In genomic region chr14:50344116-50344775, GRCh38 we compare ENCODE assay signal across 8 cellular contexts. TPM values are rescaled to one million over a fixed set of nuclear protein-coding genes. Genes with fewer than 3 reads are reported as not detected.
DNase-seq lines count a peak whose midpoint lies in the region; ATAC-seq and TF ChIP-seq lines count a peak whose summit lies in the region.

No MANE protein-coding gene starts in this region.

- DNase-seq in activated naive CD4-positive, alpha-beta T cell treated with anti-CD3 and anti-CD28 coated beads, Interleukin-2, amount 50 U/mL, for 72 hours (ENCODE audit: low spot score in 2 of 2), result peak; percentile 73 to 88
- peak; percentile 60 for DNase-seq in stimulated activated CD4-positive, alpha-beta T cell treated with anti-CD3 and anti-CD28 coated beads, Interleukin-2, amount 100 ng/mL, for 4 hours (ENCODE audit: low read depth)
- no peak for DNase-seq in occipital lobe (lab: John Stamatoyannopoulos, UW)
- no peak for DNase-seq in colonic mucosa
- no peak for DNase-seq in RPMI8226
- DNase-seq in D341Med (ENCODE audit: low spot score), result no peak

- H3K4me3 ChIP-seq in colonic mucosa, result no peak overlapping the region

- H3K27me3 ChIP-seq in colonic mucosa, result no peaks in the 10 kb centered on the region

- intact Hi-C loops in colonic mucosa (cut with DNase I), result no loop called here

- H3K36me3 ChIP-seq in colonic mucosa, result no peaks in the 10 kb centered on the region

- no peak for TF ChIP-seq CTCF in colonic mucosa (IDR thresholded peaks at IDR 0.05)

- ATAC-seq in GM19328 (IDR thresholded peaks at IDR 0.05; ENCODE audit: unreplicated experiment) (peak; percentile 56), HG03196 (IDR thresholded peaks at IDR 0.05; ENCODE audit: unreplicated experiment) (peak; percentile 88)
- peak; percentile 96 to 99 for ATAC-seq in activated naive CD4-positive, alpha-beta T cell treated with anti-CD3 and anti-CD28 coated beads, Interleukin-2, amount 50 U/mL, for 72 hours

- H3K9ac ChIP-seq in colonic mucosa (ENCODE audit: low read depth in 2 of 2, low read length in 2 of 2), result no peak overlapping the region

- no peaks in the 10 kb centered on the region for H3K9me3 ChIP-seq in colonic mucosa

- H3K4me1 ChIP-seq in colonic mucosa, result peaks cover 4% of the 10 kb centered on the region

- H3K27ac Mint-ChIP-seq in activated naive CD4-positive, alpha-beta T cell treated with anti-CD3 and anti-CD28 coated beads, Interleukin-2, amount 50 U/mL, for 72 hours, result peak overlapping the region; percentile 36 to 89

- no peaks in the 10 kb centered on the region for H3K36me3 Mint-ChIP-seq in activated naive CD4-positive, alpha-beta T cell treated with anti-CD3 and anti-CD28 coated beads, Interleukin-2, amount 50 U/mL, for 72 hours

- no peaks in the 10 kb centered on the region for H3K9me3 Mint-ChIP-seq in activated naive CD4-positive, alpha-beta T cell treated with anti-CD3 and anti-CD28 coated beads, Interleukin-2, amount 50 U/mL, for 72 hours

- H3K27ac ChIP-seq in colonic mucosa, result no peak overlapping the region

RNA-seq across cellular contexts. Expression of gene DMAC2L, which starts 32.1 kb away (rescaled TPM):
- total RNA-seq in activated naive CD4-positive, alpha-beta T cell treated with anti-CD3 and anti-CD28 coated beads, Interleukin-2, amount 50 U/mL, for 72 hours, result 10 to 100 TPM; 13.6 to 17.2 TPM
- 15.9 TPM for total RNA-seq in occipital lobe
- 10 to 100 TPM; 15.2 to 20.9 TPM for total RNA-seq in colonic mucosa

RNA-seq across cellular contexts. Expression of gene L2HGDH, which starts 32.2 kb away (rescaled TPM):
- 10 to 100 TPM; 17.3 to 20.7 TPM for total RNA-seq in activated naive CD4-positive, alpha-beta T cell treated with anti-CD3 and anti-CD28 coated beads, Interleukin-2, amount 50 U/mL, for 72 hours
- total RNA-seq in occipital lobe (18.6 TPM), colonic mucosa (10 to 100 TPM; 11.4 to 12.3 TPM)

RNA-seq across cellular contexts. Expression of gene CDKL1, which starts 52.4 kb away (rescaled TPM):
- total RNA-seq in activated naive CD4-positive, alpha-beta T cell treated with anti-CD3 and anti-CD28 coated beads, Interleukin-2, amount 50 U/mL, for 72 hours, result 1 to 10 TPM; 4.3 to 6.1 TPM
- 17.5 TPM for total RNA-seq in occipital lobe
- 10 to 100 TPM; 16.2 to 36.2 TPM for total RNA-seq in colonic mucosa

Comparison
In these comparisons a context has a peak if more than half of its experiments do, and no peak if none do; other contexts are left out.
1. DNase-seq: peak in activated naive CD4-positive, alpha-beta T cell treated with anti-CD3 and anti-CD28 coated beads, Interleukin-2, amount 50 U/mL, for 72 hours (2 of 2) and stimulated activated CD4-positive, alpha-beta T cell treated with anti-CD3 and anti-CD28 coated beads, Interleukin-2, amount 100 ng/mL, for 4 hours (single experiment); none in occipital lobe (single experiment), colonic mucosa (single experiment), RPMI8226 (single experiment) and D341Med (single experiment).
2. Peak in every context shown above with its lines, with median percentiles within 50 percentile points of each other: ATAC-seq.